ENCODE assay signal across 8 cellular contexts in the genomic region with DNA sequence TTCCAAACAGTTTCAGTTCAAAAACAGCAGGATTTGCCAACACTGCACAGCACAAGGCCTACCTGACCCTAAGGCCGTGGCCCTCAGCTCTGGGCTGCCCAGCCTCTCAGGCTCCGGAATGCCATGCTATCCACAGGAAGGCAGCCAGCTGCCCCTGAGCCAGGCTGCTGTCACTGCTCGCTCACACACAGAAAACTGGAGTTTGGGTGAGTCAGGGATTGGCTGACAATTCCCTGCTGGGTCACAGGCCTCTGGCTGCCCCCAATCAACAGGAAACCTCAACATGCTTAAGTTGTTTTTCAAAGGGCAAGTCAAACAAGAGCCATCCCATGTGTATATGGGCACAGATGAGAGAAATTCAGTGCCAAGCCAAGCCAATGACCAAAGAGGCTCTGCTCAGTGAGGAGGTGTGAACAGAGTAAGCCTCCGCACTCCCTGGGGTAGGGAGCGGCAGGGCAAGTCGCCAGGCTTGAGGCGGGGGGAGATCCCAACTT. TPM values are rescaled to one million over a fixed set of nuclear protein-coding genes. Genes with fewer than 3 reads are reported as not detected.
A peak's percentile ranks its signal among the peaks of the same experiment; 100 is the strongest.
DNase-seq lines count a peak whose midpoint lies in the region; TF ChIP-seq lines count a peak whose summit lies in the region.

No MANE protein-coding gene starts in this region.

- H3K4me3 ChIP-seq in DOHH2 (ENCODE audit: low read length) (no peak overlapping the region), HUES64 (ENCODE audit: low read length) (no peak overlapping the region), neural progenitor cell (no peak overlapping the region)

- H3K79me2 ChIP-seq in DOHH2 (ENCODE audit: control insufficient read depth, low read length) (no peaks in the 10 kb centered on the region), neural progenitor cell (ENCODE audit: low read depth) (no peaks in the 10 kb centered on the region)

- H3K27ac Mint-ChIP-seq in neural progenitor cell: no peak overlapping the region
- H3K27ac Mint-ChIP-seq in mesothelial cell of epicardium: no peak overlapping the region

- H3K4me1 ChIP-seq in DOHH2 (ENCODE audit: control insufficient read depth, low read length) (peaks cover 19% of the 10 kb centered on the region), HUES64 (ENCODE audit: insufficient read depth, low read length) (peaks cover 7% of the 10 kb centered on the region; the same call in 1 of the 2 replicates), neural progenitor cell (no peaks in the 10 kb centered on the region)

- H3K36me3 Mint-ChIP-seq in neural progenitor cell (peaks cover 25% of the 10 kb centered on the region), mesothelial cell of epicardium (peaks cover 8% of the 10 kb centered on the region)

- H4K20me1 ChIP-seq in DOHH2 (ENCODE audit: control insufficient read depth, insufficient read depth, low read depth, low read length) (no peaks in the 10 kb centered on the region), neural progenitor cell (ENCODE audit: low read depth) (no peaks in the 10 kb centered on the region)

- H3K4me3 Mint-ChIP-seq in neural progenitor cell: no peak overlapping the region
- H3K4me3 Mint-ChIP-seq in mesothelial cell of epicardium: no peak overlapping the region

- DNase-seq in epithelial cell of prostate (ENCODE audit: low read depth, low spot score) (no peak), neural progenitor cell (ENCODE audit: low spot score) (no peak), NCI-H69 (lab: John Stamatoyannopoulos, UW) (no peak), mesothelial cell of epicardium (ENCODE audit: low spot score in 2 of 2, unreplicated experiment in 2 of 2) (no peak)
- DNase-seq in activated naive CD4-positive, alpha-beta T cell treated with anti-CD3 and anti-CD28 coated beads, Interleukin-2, amount 50 U/mL, for 16 hours: no peak
- DNase-seq in effector CD8-positive, alpha-beta T cell (lab: John Stamatoyannopoulos, UW): no peak

- H3F3A ChIP-seq in DOHH2 (ENCODE audit: control insufficient read depth, insufficient read depth) (no peaks in the 10 kb centered on the region), neural progenitor cell (ENCODE audit: low read depth) (no peaks in the 10 kb centered on the region)

- 78% methylated on average over 7 of the region's 7 CpGs for whole genome bisulfite sequencing in HUES64

- TF ChIP-seq CTCF in DOHH2 (IDR thresholded peaks at IDR 0.05; ENCODE audit: low read depth, low read length, poor library complexity, severe bottlenecking): no peak
- no peak for TF ChIP-seq CTCF in neural progenitor cell (IDR thresholded peaks at IDR 0.05)
- TF ChIP-seq CTCF in mesothelial cell of epicardium (IDR thresholded peaks at IDR 0.05; ENCODE audit: unreplicated experiment): no peak

- H3K27me3 Mint-ChIP-seq in neural progenitor cell (ENCODE audit: insufficient read depth, low read depth) (peaks cover 7% of the 10 kb centered on the region), mesothelial cell of epicardium (ENCODE audit: low read depth) (no peaks in the 10 kb centered on the region)

- H2AFZ ChIP-seq in neural progenitor cell (replicated peaks): no peak overlapping the region

- H3K9me3 ChIP-seq in DOHH2 (ENCODE audit: control insufficient read depth, insufficient read depth, low read length) (no peaks in the 10 kb centered on the region), HUES64 (ENCODE audit: insufficient read depth, low read depth, low read length) (no peaks in the 10 kb centered on the region), neural progenitor cell (ENCODE audit: low read depth) (no peaks in the 10 kb centered on the region)

- peak overlapping the region; percentile 31; the same call in 1 of the 2 replicates for H3K4me2 ChIP-seq in DOHH2 (ENCODE audit: low read length)
- no peak overlapping the region for H3K4me2 ChIP-seq in neural progenitor cell

- no peaks in the 10 kb centered on the region for H3K9me2 ChIP-seq in DOHH2 (replicated peaks; ENCODE audit: control insufficient read depth, low read length)

- H3K9me3 Mint-ChIP-seq in neural progenitor cell: no peaks in the 10 kb centered on the region
- H3K9me3 Mint-ChIP-seq in mesothelial cell of epicardium: no peaks in the 10 kb centered on the region

- H3K36me3 ChIP-seq in DOHH2 (ENCODE audit: control insufficient read depth, low read length) (no peaks in the 10 kb centered on the region), HUES64 (ENCODE audit: insufficient read depth, low read length) (no peaks in the 10 kb centered on the region), neural progenitor cell (no peaks in the 10 kb centered on the region)

- H3K9ac ChIP-seq in HUES64 (ENCODE audit: low read depth, low read length) (no peak overlapping the region), neural progenitor cell (peak overlapping the region; percentile 42)

- H3K4me1 Mint-ChIP-seq in neural progenitor cell: peaks cover 35% of the 10 kb centered on the region
- peaks cover 7% of the 10 kb centered on the region for H3K4me1 Mint-ChIP-seq in mesothelial cell of epicardium

- no peak overlapping the region for H3K27ac ChIP-seq in DOHH2 (ENCODE audit: low read depth, low read length)
- 0 out of 2 replicates have a peak overlapping the region, but pooled peaks have one; percentile 19 for H3K27ac ChIP-seq in HUES64 (ENCODE audit: low read depth, low read length)
- peak overlapping the region; percentile 30 for H3K27ac ChIP-seq in epithelial cell of prostate
- H3K27ac ChIP-seq in neural progenitor cell: no peak overlapping the region

- H3K27me3 ChIP-seq in DOHH2 (ENCODE audit: control insufficient read depth, low read length) (no peaks in the 10 kb centered on the region), HUES64 (ENCODE audit: insufficient read depth, low read length) (no peaks in the 10 kb centered on the region), neural progenitor cell (no peaks in the 10 kb centered on the region)

RNA-seq across cellular contexts. Expression of a gene that starts 50.2 kb away (rescaled TPM):
- polyA plus RNA-seq in HUES64 (2013, experiment 1 of 2): 2,634 TPM
- polyA plus RNA-seq in HUES64 (2013, experiment 2 of 2): 2,792 TPM
- 1,116 and 1,250 TPM in 2 replicates for total RNA-seq in neural progenitor cell (ENCODE audit: low replicate concordance)
- total RNA-seq in mesothelial cell of epicardium: 923 to 980 TPM (median 964 TPM) in 3 replicates

RNA-seq across cellular contexts. Expression of a gene that starts 50.3 kb away (rescaled TPM):
- 2.0 TPM for polyA plus RNA-seq in HUES64 (2013, experiment 1 of 2)
- polyA plus RNA-seq in HUES64 (2013, experiment 2 of 2): 3.4 TPM
- 0.95 and 3.6 TPM in 2 replicates for total RNA-seq in neural progenitor cell (ENCODE audit: low replicate concordance)
- total RNA-seq in mesothelial cell of epicardium: 8.3 to 10.1 TPM (median 8.7 TPM) in 3 replicates

Comparison
In these comparisons a context has a peak if more than half of its experiments do, and no peak if none do; other contexts are left out.
1. H3K27ac ChIP-seq: peak in HUES64 (single experiment) and epithelial cell of prostate (single experiment); none in DOHH2 (single experiment) and neural progenitor cell (single experiment).